In genomic region chr1:173171152-173171551, GRCh38 we compare ENCODE assay signal across 39 cellular contexts.
"Had no signal": no experiment of that assay in that cellular context is flagged by ENCODE, and none has a peak within 500 bp of the region (broad histone marks: within the 10 kb centered on the region; RNA-seq: fewer than 3 reads in every experiment).

No MANE protein-coding gene starts in this region.

- H3K27me3 Mint-ChIP-seq: activated naive CD4-positive, alpha-beta T cell treated with anti-CD3 and anti-CD28 coated beads, Interleukin-2, amount 50 U/mL, for 24 hours; activated naive CD8-positive, alpha-beta T cell; activated naive CD8-positive, alpha-beta T cell treated with anti-CD3 and anti-CD28 coated beads for 36 hours; activated T-cell treated with anti-CD3 and anti-CD28 coated beads, Interleukin-2, amount 50 U/mL, for 24 hours; activated T-helper 17 cell treated with anti-CD3 and anti-CD28 coated beads, Interleukin-2, amount 50 U/mL, for 72 hours; central memory CD8-positive, alpha-beta T cell had no signal

- H3K4me1 Mint-ChIP-seq: activated naive CD4-positive, alpha-beta T cell treated with anti-CD3 and anti-CD28 coated beads, Interleukin-2, amount 10 ng/mL, durations not matched to agents 7 days and 5 days; activated naive CD4-positive, alpha-beta T cell treated with anti-CD3 and anti-CD28 coated beads, Interleukin-2, amount 50 U/mL, for 24 hours; activated naive CD8-positive, alpha-beta T cell treated with anti-CD3 and anti-CD28 coated beads for 36 hours; activated naive CD8-positive, alpha-beta T cell treated with anti-CD3 and anti-CD28 coated beads, Interleukin-2, amount 10 ng/mL, durations not matched to agents 7 days and 5 days; activated naive CD8-positive, alpha-beta T cell treated with anti-CD3 and anti-CD28 coated beads, Interleukin-2, amount 50 U/mL, for 24 hours; activated T-helper 17 cell treated with anti-CD3 and anti-CD28 coated beads, Interleukin-2, amount 50 U/mL, for 72 hours; brain; central memory CD8-positive, alpha-beta T cell had no signal

- ATAC-seq: activated naive CD4-positive, alpha-beta T cell treated with anti-CD3 and anti-CD28 coated beads, Interleukin-2, amount 50 U/mL, for 72 hours; activated naive CD8-positive, alpha-beta T cell treated with anti-CD3 and anti-CD28 coated beads, Interleukin-2, amount 50 U/mL, for 24 hours; activated T-cell treated with anti-CD3 and anti-CD28 coated beads, Interleukin-2, amount 50 U/mL, for 4 hours; activated T-cell treated with anti-CD3 and anti-CD28 coated beads, Interleukin-2, amount 50 U/mL, for 72 hours; activated T-helper 17 cell treated with anti-CD3 and anti-CD28 coated beads, Interleukin-2, amount 50 U/mL, for 72 hours; body of pancreas had no signal

- H3K27ac Mint-ChIP-seq: activated naive CD4-positive, alpha-beta T cell treated with anti-CD3 and anti-CD28 coated beads for 36 hours; activated naive CD4-positive, alpha-beta T cell treated with anti-CD3 and anti-CD28 coated beads, Interleukin-2, amount 10 ng/mL, durations not matched to agents 7 days and 5 days; activated naive CD4-positive, alpha-beta T cell treated with anti-CD3 and anti-CD28 coated beads, Interleukin-2, amount 50 U/mL, for 24 hours; activated naive CD4-positive, alpha-beta T cell treated with anti-CD3 and anti-CD28 coated beads, Interleukin-2, amount 50 U/mL, for 72 hours; activated naive CD8-positive, alpha-beta T cell; activated naive CD8-positive, alpha-beta T cell treated with anti-CD3 and anti-CD28 coated beads for 36 hours; activated naive CD8-positive, alpha-beta T cell treated with anti-CD3 and anti-CD28 coated beads, Interleukin-2, amount 10 ng/mL, durations not matched to agents 7 days and 5 days; activated naive CD8-positive, alpha-beta T cell treated with anti-CD3 and anti-CD28 coated beads, Interleukin-2, amount 50 U/mL, for 24 hours; activated T-cell treated with anti-CD3 and anti-CD28 coated beads, Interleukin-2, amount 50 U/mL, for 24 hours; activated T-cell treated with anti-CD3 and anti-CD28 coated beads, Interleukin-2, amount 50 U/mL, for 72 hours; activated T-helper 1 cell treated with anti-CD3 and anti-CD28 coated beads, Interleukin-12 subunit alpha, Interleukin-12 subunit beta, Interleukin-2, Interleukin-4 antibody, amounts not matched to agents 30 ng/mL and 10 ng/mL and 1 ng/mL, durations not matched to agents 14 hours and 24 hours and 36 hours; activated T-helper 17 cell treated with anti-CD3 and anti-CD28 coated beads, Interleukin-2, amount 50 U/mL, for 72 hours; brain had no signal

- H3K27ac ChIP-seq: adrenal gland, ascending aorta, body of pancreas, brain microvascular endothelial cell, breast epithelium, cardiac muscle cell had no signal

- FAIRE-seq: astrocyte, bronchial epithelial cell had no signal

- H3K4me3 ChIP-seq: adrenal gland, ascending aorta, body of pancreas, breast epithelium, cardiac muscle cell had no signal

- H3K4me1 ChIP-seq: adrenal gland, ascending aorta, body of pancreas, breast epithelium had no signal

- H3K36me3 ChIP-seq: adrenal gland, ascending aorta, brain microvascular endothelial cell, breast epithelium, cardiac muscle cell had no signal

- H3K36me3 Mint-ChIP-seq: brain had no signal

- H3K27me3 ChIP-seq: adrenal gland, ascending aorta, body of pancreas, brain microvascular endothelial cell, breast epithelium, cardiac muscle cell had no signal

- H3K4me3 Mint-ChIP-seq: activated naive CD4-positive, alpha-beta T cell treated with anti-CD3 and anti-CD28 coated beads for 36 hours; activated naive CD4-positive, alpha-beta T cell treated with anti-CD3 and anti-CD28 coated beads, Interleukin-2, amount 10 ng/mL, durations not matched to agents 7 days and 5 days; activated naive CD4-positive, alpha-beta T cell treated with anti-CD3 and anti-CD28 coated beads, Interleukin-2, amount 50 U/mL, for 24 hours; activated naive CD8-positive, alpha-beta T cell; activated naive CD8-positive, alpha-beta T cell treated with anti-CD3 and anti-CD28 coated beads for 36 hours; activated naive CD8-positive, alpha-beta T cell treated with anti-CD3 and anti-CD28 coated beads, Interleukin-2, amount 10 ng/mL, durations not matched to agents 7 days and 5 days; activated naive CD8-positive, alpha-beta T cell treated with anti-CD3 and anti-CD28 coated beads, Interleukin-2, amount 50 U/mL, for 24 hours; activated T-cell treated with anti-CD3 and anti-CD28 coated beads, Interleukin-2, amount 50 U/mL, for 24 hours; activated T-cell treated with anti-CD3 and anti-CD28 coated beads, Interleukin-2, amount 50 U/mL, for 4 hours; activated T-cell treated with anti-CD3 and anti-CD28 coated beads, Interleukin-2, amount 50 U/mL, for 72 hours; activated T-helper 1 cell treated with anti-CD3 and anti-CD28 coated beads, Interleukin-12 subunit alpha, Interleukin-12 subunit beta, Interleukin-2, Interleukin-4 antibody, amounts not matched to agents 30 ng/mL and 10 ng/mL and 1 ng/mL, durations not matched to agents 14 hours and 24 hours and 36 hours; activated T-helper 17 cell treated with anti-CD3 and anti-CD28 coated beads, Interleukin-2, amount 50 U/mL, for 72 hours; brain; central memory CD8-positive, alpha-beta T cell had no signal

- DNase-seq: activated effector memory CD4-positive, alpha-beta T cell treated with anti-CD3 and anti-CD28 coated beads, Interleukin-2, amount 50 U/mL, for 16 hours; activated effector memory CD4-positive, alpha-beta T cell treated with Interleukin-2 at 50 U/mL for 16 hours; activated gamma-delta T cell; activated gamma-delta T cell treated with Interleukin-2 at 50 U/mL for 16 hours; activated naive CD4-positive, alpha-beta T cell; activated naive CD4-positive, alpha-beta T cell treated with anti-CD3 and anti-CD28 coated beads for 36 hours; activated naive CD4-positive, alpha-beta T cell treated with anti-CD3 and anti-CD28 coated beads, Interleukin-2, amount 10 ng/mL, durations not matched to agents 7 days and 5 days; activated naive CD4-positive, alpha-beta T cell treated with anti-CD3 and anti-CD28 coated beads, Interleukin-2, amount 50 U/mL, for 16 hours; activated naive CD4-positive, alpha-beta T cell treated with Interleukin-2 at 50 U/mL for 16 hours; activated naive CD8-positive, alpha-beta T cell treated with anti-CD3 and anti-CD28 coated beads for 36 hours; activated naive CD8-positive, alpha-beta T cell treated with anti-CD3 and anti-CD28 coated beads, Interleukin-2, amount 10 ng/mL, durations not matched to agents 7 days and 5 days; activated naive CD8-positive, alpha-beta T cell treated with anti-CD3 and anti-CD28 coated beads, Interleukin-2, amount 50 U/mL, for 24 hours; activated T-cell treated with anti-CD3 and anti-CD28 coated beads, Interleukin-2, amount 50 U/mL, for 1 hour; activated T-cell treated with anti-CD3 and anti-CD28 coated beads, Interleukin-2, amount 50 U/mL, for 24 hours; activated T-cell treated with anti-CD3 and anti-CD28 coated beads, Interleukin-2, amount 50 U/mL, for 4 hours; activated T-cell treated with anti-CD3 and anti-CD28 coated beads, Interleukin-2, amount 50 U/mL, for 48 hours; activated T-cell treated with anti-CD3 and anti-CD28 coated beads, Interleukin-2, amount 50 U/mL, for 72 hours; adrenal gland; amniotic stem cell; amygdala; anterior cingulate cortex; aorta; body of pancreas; brain microvascular endothelial cell; caudate nucleus; central memory CD4-positive, alpha-beta T cell; cerebellar nuclear complex had no signal
